ENCODE assay signal across 29 cellular contexts in the genomic region with DNA sequence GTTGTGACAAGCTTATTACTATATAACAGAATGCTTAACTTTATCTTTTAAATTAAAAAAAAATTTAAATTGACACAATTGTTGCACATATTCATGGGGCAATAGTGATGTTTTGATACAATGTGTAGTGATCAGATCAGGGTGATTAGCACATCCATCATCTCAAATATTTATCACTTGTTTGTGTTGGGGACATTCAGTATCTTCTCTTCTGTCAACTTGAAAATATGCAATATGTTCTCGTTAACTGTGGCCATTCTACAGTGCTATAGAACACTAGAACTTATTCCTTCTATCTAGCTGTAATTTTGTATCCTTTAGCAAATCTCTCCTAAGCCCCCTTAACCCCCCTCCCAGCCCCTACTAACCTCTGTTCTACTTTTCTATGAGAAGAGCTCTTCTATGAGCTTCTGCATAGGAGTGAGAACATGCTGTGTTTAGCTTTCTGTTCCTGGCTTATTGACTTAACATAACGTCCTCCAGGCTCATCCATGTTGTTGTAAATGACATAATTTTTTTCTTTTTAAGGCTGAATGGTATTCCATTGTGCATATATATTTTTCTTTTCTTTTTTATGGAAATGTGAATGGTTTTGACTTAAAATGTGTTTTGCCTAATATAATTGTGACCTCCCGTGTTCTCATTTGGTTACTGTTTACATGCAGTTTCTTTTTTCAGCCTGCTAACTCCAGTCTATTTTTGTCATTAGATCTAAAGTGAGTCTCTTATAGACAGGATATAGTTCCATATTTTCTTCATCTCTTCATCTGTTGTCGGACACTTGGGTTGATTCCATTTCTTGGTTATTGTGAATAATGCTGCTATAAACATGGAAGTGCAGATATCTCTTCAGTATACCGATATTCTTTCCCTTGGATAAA.
"Had no signal": no experiment of that assay in that cellular context is flagged by ENCODE, and none has a peak within 500 bp of the region (broad histone marks: within the 10 kb centered on the region; RNA-seq: fewer than 3 reads in every experiment).

No MANE protein-coding gene starts in this region.

- H3K27me3 ChIP-seq: ascending aorta, body of pancreas, MG63, Peyer's patch had no signal

- H3K4me3 Mint-ChIP-seq: activated B cell treated with CpG ODN at 0.5 μM for 24 hours; activated CD4-positive, alpha-beta T cell treated with anti-CD3 and anti-CD28 coated beads, Interleukin-2, amount 10 ng/mL, durations not matched to agents 24 days and 14 days; activated naive CD8-positive, alpha-beta T cell treated with anti-CD3 and anti-CD28 coated beads, Interleukin-2, amount 50 U/mL, for 24 hours; activated T-cell treated with anti-CD3 and anti-CD28 coated beads, Interleukin-2, amount 50 U/mL, for 4 hours had no signal

- H3K4me1 ChIP-seq: ascending aorta had no signal

- H3K4me3 ChIP-seq: ascending aorta, body of pancreas, MG63, Peyer's patch had no signal

- H3K36me3 ChIP-seq: ascending aorta, MG63, Peyer's patch had no signal

- H3K4me2 ChIP-seq: KMS-11 had no signal

- H3K9me3 ChIP-seq: ascending aorta, body of pancreas, Peyer's patch had no signal

- ATAC-seq: activated naive CD4-positive, alpha-beta T cell treated with anti-CD3 and anti-CD28 coated beads, Interleukin-2, amount 50 U/mL, for 72 hours; activated naive CD8-positive, alpha-beta T cell treated with anti-CD3 and anti-CD28 coated beads, Interleukin-2, amount 50 U/mL, for 24 hours; activated T-cell treated with anti-CD3 and anti-CD28 coated beads, Interleukin-2, amount 50 U/mL, for 4 hours; body of pancreas had no signal

- H3K27ac Mint-ChIP-seq: activated B cell treated with CpG ODN at 0.5 μM for 24 hours; activated CD4-positive, alpha-beta T cell treated with anti-CD3 and anti-CD28 coated beads, Interleukin-2, amount 10 ng/mL, durations not matched to agents 24 days and 14 days; activated naive CD4-positive, alpha-beta T cell treated with anti-CD3 and anti-CD28 coated beads, Interleukin-2, amount 50 U/mL, for 72 hours; activated naive CD8-positive, alpha-beta T cell treated with anti-CD3 and anti-CD28 coated beads, Interleukin-2, amount 50 U/mL, for 24 hours; IgD-negative memory B cell had no signal

- H3K27me3 Mint-ChIP-seq: activated B cell treated with CpG ODN at 0.5 μM for 24 hours; activated CD4-positive, alpha-beta T cell treated with anti-CD3 and anti-CD28 coated beads, Interleukin-2, amount 10 ng/mL, durations not matched to agents 24 days and 14 days; activated naive CD8-positive, alpha-beta T cell treated with anti-CD3 and anti-CD28 coated beads, Interleukin-2, amount 50 U/mL, for 24 hours; IgD-negative memory B cell had no signal

- H3K27ac ChIP-seq: ascending aorta, body of pancreas, KMS-11, Peyer's patch, RWPE1 had no signal

- H3K9ac ChIP-seq: KMS-11 had no signal

- DNase-seq: activated B cell treated with CpG ODN at 0.5 μM for 24 hours; activated CD4-positive, alpha-beta T cell treated with anti-CD3 and anti-CD28 coated beads for 1 hour; activated CD4-positive, alpha-beta T cell treated with anti-CD3 and anti-CD28 coated beads, Interleukin-2, amount 10 ng/mL, durations not matched to agents 24 days and 14 days; activated CD4-positive, alpha-beta T cell treated with anti-CD3 and anti-CD28 coated beads, Interleukin-2, amount 50 U/mL, for 48 hours; activated CD8-positive, alpha-beta memory T cell treated with anti-CD3 and anti-CD28 coated beads for 24 hours; activated effector memory CD4-positive, alpha-beta T cell treated with anti-CD3 and anti-CD28 coated beads, Interleukin-2, amount 50 U/mL, for 16 hours; activated naive CD4-positive, alpha-beta T cell treated with Interleukin-2 at 50 U/mL for 16 hours; activated naive CD8-positive, alpha-beta T cell treated with anti-CD3 and anti-CD28 coated beads, Interleukin-2, amount 50 U/mL, for 24 hours; activated T-cell treated with anti-CD3 and anti-CD28 coated beads, Interleukin-2, amount 50 U/mL, for 4 hours; amniotic stem cell; body of pancreas; MG63; MV-4-11; NCI-H1092 treated with DMSO at 0.1 percent for 48 hours; NCI-H1417 treated with DMSO at 0.1 percent for 48 hours; NCI-H1694; NCI-H2029; NCI-H345; NCI-H510A; NCI-H69; Peyer's patch; SHP77 treated with DMSO at 0.1 percent for 48 hours; T-helper 2 cell; T1000 had no signal
